22 cellular contexts compared by ENCODE assay signal in genomic region chr6:137780447-137781034, GRCh38.
DNase-seq lines count a peak whose midpoint lies in the region; ATAC-seq, FAIRE-seq and TF ChIP-seq lines count a peak whose summit lies in the region.
"Had no signal": no experiment of that assay in that cellular context is flagged by ENCODE, and none has a peak within 500 bp of the region (broad histone marks: within the 10 kb centered on the region; RNA-seq: fewer than 3 reads in every experiment).

No MANE protein-coding gene starts in this region.

- H3K9ac ChIP-seq in HepG2 (ENCODE audit: insufficient read depth, low read depth, low read length) = no peak overlapping the region
- H3K9ac ChIP-seq in neural progenitor cell = no peak overlapping the region

- H3K4me3 Mint-ChIP-seq in neural progenitor cell = no peak overlapping the region
- no peak overlapping the region for H3K4me3 Mint-ChIP-seq in CD8-positive, alpha-beta T cell
- H3K4me3 Mint-ChIP-seq: activated T-helper 1 cell treated with anti-CD3 and anti-CD28 coated beads, Interleukin-12 subunit alpha, Interleukin-12 subunit beta, Interleukin-2, Interleukin-4 antibody, amounts not matched to agents 30 ng/mL and 10 ng/mL and 1 ng/mL, durations not matched to agents 14 hours and 24 hours and 36 hours; CD4-positive, alpha-beta memory T cell; WTC11 had no signal

- no peak for TF ChIP-seq RAD21 in HepG2 (CRISPR knock-in tag; IDR thresholded peaks at IDR 0.05)

- no peaks in the 10 kb centered on the region for H3K36me3 ChIP-seq in HepG2 (replicated peaks in 1 of 2; ENCODE audit: control insufficient read depth in 1 of 2, insufficient read depth in 2 of 2, low read length in 2 of 2)
- H3K36me3 ChIP-seq in right lobe of liver = no peaks in the 10 kb centered on the region
- H3K36me3 ChIP-seq in esophagus muscularis mucosa = no peaks in the 10 kb centered on the region
- no peaks in the 10 kb centered on the region for H3K36me3 ChIP-seq in neural progenitor cell
- no peaks in the 10 kb centered on the region for H3K36me3 ChIP-seq in uterus
- H3K36me3 ChIP-seq in CD8-positive, alpha-beta T cell (ENCODE audit: insufficient read depth, low read length) = no peaks in the 10 kb centered on the region

- no peak overlapping the region for H3K27ac Mint-ChIP-seq in neural progenitor cell
- no peak overlapping the region for H3K27ac Mint-ChIP-seq in CD8-positive, alpha-beta T cell
- H3K27ac Mint-ChIP-seq: activated T-helper 1 cell treated with anti-CD3 and anti-CD28 coated beads, Interleukin-12 subunit alpha, Interleukin-12 subunit beta, Interleukin-2, Interleukin-4 antibody, amounts not matched to agents 30 ng/mL and 10 ng/mL and 1 ng/mL, durations not matched to agents 14 hours and 24 hours and 36 hours; WTC11 had no signal

- H3K27me3 ChIP-seq in HepG2 (ENCODE audit: control insufficient read depth in 1 of 2, insufficient read depth in 2 of 2, low read length in 2 of 2) (no peaks in the 10 kb centered on the region), right lobe of liver (no peaks in the 10 kb centered on the region), esophagus muscularis mucosa (no peaks in the 10 kb centered on the region), neural progenitor cell (no peaks in the 10 kb centered on the region), uterus (no peaks in the 10 kb centered on the region)
- H3K27me3 ChIP-seq in CD8-positive, alpha-beta T cell (ENCODE audit: insufficient read depth, low read length) = no peaks in the 10 kb centered on the region

- H3K4me2 ChIP-seq in HepG2 (ENCODE audit: low read depth, low read length) (no peak overlapping the region), neural progenitor cell (no peak overlapping the region)

- FAIRE-seq in HepG2 (lab: Jason Lieb, UNC) = no peak

- TF ChIP-seq EP300 in HepG2 (IDR thresholded peaks at IDR 0.05; ENCODE audit: low read depth in 2 of 2, low read length in 2 of 2) = no peak
- no peak for TF ChIP-seq EP300 in HepG2 (CRISPR knock-in tag; IDR thresholded peaks at IDR 0.05; ENCODE audit: borderline replicate concordance)
- no peak for TF ChIP-seq EP300 in esophagus muscularis mucosa (IDR thresholded peaks at IDR 0.05)

- H3K79me2 ChIP-seq in HepG2 (ENCODE audit: insufficient read depth, low read length) = no peaks in the 10 kb centered on the region
- H3K79me2 ChIP-seq in neural progenitor cell (ENCODE audit: low read depth) = no peaks in the 10 kb centered on the region

- no TSS peak for BruUV-seq in HepG2 (replicated peaks; lab: Mats Ljungman, UMichigan)

- intact Hi-C loops in HepG2 (cut with micrococcal nuclease; ENCODE audit: unreplicated experiment) (no loop called here), right lobe of liver (cut with DNase I) (no loop called here), esophagus muscularis mucosa (cut with DNase I) (no loop called here), uterus (cut with DNase I; ENCODE audit: low total_unique reads) (no loop called here), lower leg skin (cut with DNase I; ENCODE audit: low total_unique reads) (no loop called here)
- intact Hi-C loops in CD8-positive, alpha-beta T cell (cut with DNase I, micrococcal nuclease) = no loop called here

- in situ Hi-C loops in HepG2 (cut with HindIII; ENCODE audit: extremely low pct_ligation_motif_present, low pct_unique_long_range_greater_than_20kb) = no loop called here

- H3K27ac ChIP-seq in HepG2 (ENCODE audit: extremely low read length, insufficient read depth, low read length) (no peak overlapping the region), right lobe of liver (no peak overlapping the region), esophagus muscularis mucosa (replicated peaks in 1 of 4) (peak overlapping the region; percentile 81 to 91 (median 88)), neural progenitor cell (no peak overlapping the region), uterus (peak overlapping the region; percentile 12 to 71)
- H3K27ac ChIP-seq in CD8-positive, alpha-beta T cell (ENCODE audit: low read depth, low read length) = no peak overlapping the region
- H3K27ac ChIP-seq: psoas muscle, RWPE1 had no signal

- peaks cover 2% of the 10 kb centered on the region for H3K27me3 Mint-ChIP-seq in neural progenitor cell (ENCODE audit: insufficient read depth, low read depth)
- no peaks in the 10 kb centered on the region for H3K27me3 Mint-ChIP-seq in CD8-positive, alpha-beta T cell (ENCODE audit: low read depth)
- H3K27me3 Mint-ChIP-seq: CD4-positive, alpha-beta memory T cell; naive B cell had no signal

- DNase-seq in HepG2 (ENCODE audit: low spot score) = no peak
- DNase-seq in right lobe of liver = no peak
- DNase-seq in esophagus muscularis mucosa (ENCODE audit: extremely low spot score) = no peak
- DNase-seq in neural progenitor cell (ENCODE audit: low spot score) = no peak
- DNase-seq in uterus = no peak
- no peak for DNase-seq in lower leg skin (ENCODE audit: low spot score in 2 of 2)
- DNase-seq in CD8-positive, alpha-beta T cell = no peak
- DNase-seq in RKO (ENCODE audit: low spot score) = no peak
- DNase-seq: CD4-positive, alpha-beta memory T cell; DMS79 treated with DMSO at 0.1 percent for 48 hours; effector memory CD4-positive, alpha-beta T cell; HCEC 1CT; naive B cell; NCI-H146; NCI-H82; psoas muscle; stimulated activated naive CD4-positive, alpha-beta T cell treated with Interleukin-2 at 50 U/mL for 16 hours; T-helper 1 cell had no signal

- no peaks in the 10 kb centered on the region for H3K9me3 Mint-ChIP-seq in neural progenitor cell
- H3K9me3 Mint-ChIP-seq in CD8-positive, alpha-beta T cell = no peaks in the 10 kb centered on the region
- H3K9me3 Mint-ChIP-seq: activated T-helper 1 cell treated with anti-CD3 and anti-CD28 coated beads, Interleukin-12 subunit alpha, Interleukin-12 subunit beta, Interleukin-2, Interleukin-4 antibody, amounts not matched to agents 30 ng/mL and 10 ng/mL and 1 ng/mL, durations not matched to agents 14 hours and 24 hours and 36 hours; naive B cell; WTC11 had no signal

- CTCF ChIA-PET in HepG2 (lab: Yijun Ruan, JAX; ENCODE audit: low intra/inter-chr PET ratio, low total read pairs) = no interaction called here
- CTCF ChIA-PET in CD8-positive, alpha-beta T cell (lab: Charles Lee) = no interaction called here

- H4K20me1 ChIP-seq in HepG2 (ENCODE audit: insufficient read depth, low read length) (no peaks in the 10 kb centered on the region), neural progenitor cell (ENCODE audit: low read depth) (no peaks in the 10 kb centered on the region)

- no peak for TF ChIP-seq POLR2A in HepG2 (IDR thresholded peaks at IDR 0.05; ENCODE audit: insufficient read depth in 1 of 2, low read depth in 2 of 2, low read length in 2 of 2)
- TF ChIP-seq POLR2A in right lobe of liver (IDR thresholded peaks at IDR 0.05) = no peak
- no peak for TF ChIP-seq POLR2A in esophagus muscularis mucosa (IDR thresholded peaks at IDR 0.05; ENCODE audit: low read depth)
- no peak for TF ChIP-seq POLR2A in uterus (IDR thresholded peaks at IDR 0.05)
- no peak for TF ChIP-seq POLR2A in lower leg skin (IDR thresholded peaks at IDR 0.05)

- peaks cover 3% of the 10 kb centered on the region for H3K4me1 Mint-ChIP-seq in neural progenitor cell
- no peaks in the 10 kb centered on the region for H3K4me1 Mint-ChIP-seq in CD8-positive, alpha-beta T cell (ENCODE audit: low read depth)

- H2AFZ ChIP-seq in HepG2 (ENCODE audit: low read length) (peak overlapping the region; percentile 23), neural progenitor cell (replicated peaks) (peak overlapping the region; percentile 12)

- H3K9me3 ChIP-seq in HepG2 (ENCODE audit: low read length) (no peaks in the 10 kb centered on the region), right lobe of liver (no peaks in the 10 kb centered on the region), esophagus muscularis mucosa (no peaks in the 10 kb centered on the region), neural progenitor cell (ENCODE audit: low read depth) (no peaks in the 10 kb centered on the region), uterus (no peaks in the 10 kb centered on the region)
- H3K9me3 ChIP-seq in CD8-positive, alpha-beta T cell (ENCODE audit: low read length) = no peaks in the 10 kb centered on the region
- H3K9me3 ChIP-seq: psoas muscle had no signal

- no peaks in the 10 kb centered on the region for H3F3A ChIP-seq in neural progenitor cell (ENCODE audit: low read depth)

- H3K4me3 ChIP-seq in HepG2 (replicated peaks in 1 of 3; ENCODE audit: insufficient read depth in 1 of 3, low read depth in 2 of 3, low read length in 3 of 3) (no peak overlapping the region), right lobe of liver (no peak overlapping the region), esophagus muscularis mucosa (no peak overlapping the region), neural progenitor cell (no peak overlapping the region), uterus (no peak overlapping the region), lower leg skin (ENCODE audit: low read depth, poor library complexity, severe bottlenecking) (no peak overlapping the region)
- no peak overlapping the region for H3K4me3 ChIP-seq in CD8-positive, alpha-beta T cell (ENCODE audit: low read depth, low read length)
- H3K4me3 ChIP-seq: psoas muscle had no signal

- POLR2A ChIA-PET in HepG2 (lab: Yijun Ruan, JAX) = no interaction called here
- POLR2A ChIA-PET in CD8-positive, alpha-beta T cell (lab: Charles Lee) = no interaction called here

- H3K36me3 Mint-ChIP-seq in neural progenitor cell = no peaks in the 10 kb centered on the region
- no peaks in the 10 kb centered on the region for H3K36me3 Mint-ChIP-seq in CD8-positive, alpha-beta T cell
- H3K36me3 Mint-ChIP-seq: CD4-positive, alpha-beta memory T cell; naive B cell; WTC11 had no signal

- ATAC-seq in HepG2 (no peak), right lobe of liver (no peak)
- no peak for ATAC-seq in CD8-positive, alpha-beta T cell
- ATAC-seq: left lobe of liver, psoas muscle, WTC11 had no signal

- H3K4me1 ChIP-seq in HepG2 (ENCODE audit: insufficient read depth, low read length) = peaks cover 57% of the 10 kb centered on the region
- H3K4me1 ChIP-seq in right lobe of liver = no peaks in the 10 kb centered on the region
- H3K4me1 ChIP-seq in esophagus muscularis mucosa = peaks cover 12 to 85% (median 80%) of the 10 kb centered on the region in 4 donors
- no peaks in the 10 kb centered on the region for H3K4me1 ChIP-seq in neural progenitor cell
- no peaks in the 10 kb centered on the region for H3K4me1 ChIP-seq in uterus
- no peaks in the 10 kb centered on the region for H3K4me1 ChIP-seq in CD8-positive, alpha-beta T cell (ENCODE audit: insufficient read depth, low read length)
- H3K4me1 ChIP-seq: psoas muscle had no signal

- WGBS in HepG2 (ENCODE audit: low lambda C conversion rate) = 92% methylated on average over 7 of the region's 7 CpGs
- whole genome bisulfite sequencing in right lobe of liver (ENCODE audit: insufficient coverage, low coverage, low lambda C conversion rate, missing lambda C conversion rate) = 60% methylated on average over 6 of the region's 7 CpGs
- WGBS in esophagus muscularis mucosa = 35% methylated on average over 7 of the region's 7 CpGs
- 84 to 91% methylated on average over 7 of the region's 7 CpGs for WGBS in lower leg skin, 2 donors

- TF ChIP-seq CTCF in HepG2 (CRISPR knock-in tag; IDR thresholded peaks at IDR 0.05) (no peak), right lobe of liver (IDR thresholded peaks at IDR 0.05) (no peak), esophagus muscularis mucosa (IDR thresholded peaks at IDR 0.05) (no peak), neural progenitor cell (IDR thresholded peaks at IDR 0.05) (no peak), uterus (IDR thresholded peaks at IDR 0.05) (no peak), lower leg skin (IDR thresholded peaks at IDR 0.05) (no peak)
- no peak for TF ChIP-seq CTCF in CD8-positive, alpha-beta T cell (IDR thresholded peaks at IDR 0.05)

Comparison
In these comparisons a context has a peak if more than half of its experiments do, and no peak if none do; other contexts are left out.
1. H3K27ac ChIP-seq: peak in esophagus muscularis mucosa (4 of 4) and uterus (2 of 2); none in HepG2 (single experiment), right lobe of liver (0 of 3), neural progenitor cell (single experiment) and CD8-positive, alpha-beta T cell (single experiment).